In genomic region chr14:105045710-105046326, GRCh38 we compare ENCODE assay signal across 8 cellular contexts. TPM values are rescaled to one million over a fixed set of nuclear protein-coding genes. Genes with fewer than 3 reads are reported as not detected.
A peak's percentile ranks its signal among the peaks of the same experiment; 100 is the strongest.
DNase-seq lines count a peak whose midpoint lies in the region; ATAC-seq and TF ChIP-seq lines count a peak whose summit lies in the region.

No MANE protein-coding gene starts in this region.

- POLR2A ChIA-PET in A673 (lab: Charles Lee; ENCODE audit: low non-redundant PET): interaction anchor here (0.6 kb wide), 1 partner anchor 112 kb away, joined by 3 read pairs; no protein-coding TSS in a partner anchor

- DNase-seq in A673 (ENCODE audit: low spot score) (peak; percentile 90), NCI-H69 (lab: John Stamatoyannopoulos, UW) (peak; percentile 92), cerebellar cortex (ENCODE audit: low spot score) (peak; percentile 75), left lung (peak; percentile 91 to 100)
- DNase-seq in activated CD4-positive, alpha-beta T cell treated with anti-CD3 and anti-CD28 coated beads for 48 hours: peak; percentile 96
- DNase-seq in stimulated activated CD4-positive, alpha-beta T cell treated with anti-CD3 and anti-CD28 coated beads, TNF-alpha, amount 100 ng/mL, for 1 hour (ENCODE audit: low read depth in 3 of 3, low spot score in 1 of 3): peak; percentile 79 to 94 (median 87)

- H3K4me3 ChIP-seq in A673 (ENCODE audit: low read depth, low read length, poor library complexity, severe bottlenecking): no peak overlapping the region
- no peak overlapping the region for H3K4me3 ChIP-seq in left lung

- CTCF ChIA-PET in A673 (lab: Charles Lee): interaction anchor here (0.6 to 2.5 kb wide), 10 partner anchors 9 to 341 kb away, joined by 3 to 14 read pairs (median 4); partner anchors contain the start of genes CDCA4 and CLBA1

- ATAC-seq in GM18907 (IDR thresholded peaks at IDR 0.05; ENCODE audit: unreplicated experiment) (peak; percentile 57), HG03457 (IDR thresholded peaks at IDR 0.05; ENCODE audit: unreplicated experiment) (peak; percentile 49), left lung (peak; percentile 97)

- H3K27me3 ChIP-seq in A673 (replicated peaks; ENCODE audit: insufficient read depth, low read depth, low read length, poor library complexity) (no peaks in the 10 kb centered on the region), left lung (no peaks in the 10 kb centered on the region)

- intact Hi-C loops in A673 (cut with micrococcal nuclease; ENCODE audit: unreplicated experiment) (loop anchor here (1.0 to 5.0 kb wide), 3 partner anchors 70 to 279 kb away; no protein-coding TSS in a partner anchor), left lung (cut with DNase I) (loop anchor here in 1 of 2 donors (5.0 to 10.0 kb wide), 2 partner anchors 69 to 151 kb away; partner anchors contain the start of gene AHNAK2)

- H3K36me3 ChIP-seq in A673 (ENCODE audit: insufficient read depth, low read length, poor library complexity, severe bottlenecking) (no peaks in the 10 kb centered on the region), left lung (peaks cover 0 to 33% of the 10 kb centered on the region in 2 donors)

- H3K9me3 ChIP-seq in A673 (ENCODE audit: low read depth, low read length, poor library complexity, severe bottlenecking) (no peaks in the 10 kb centered on the region), left lung (no peaks in the 10 kb centered on the region)

- BruUV-seq in A673 (replicated peaks; lab: Mats Ljungman, UMichigan): no TSS peak

- no peak overlapping the region for H3K27ac ChIP-seq in A673 (ENCODE audit: low read depth, low read length, poor library complexity, severe bottlenecking)
- H3K27ac ChIP-seq in left lung: no peak overlapping the region

- H3K4me1 ChIP-seq in A673 (ENCODE audit: insufficient read depth, low read length, poor library complexity, severe bottlenecking): no peaks in the 10 kb centered on the region
- H3K4me1 ChIP-seq in left lung: peaks cover 0 to 13% of the 10 kb centered on the region in 2 donors

- peak; percentile 99 for TF ChIP-seq CTCF in A673 (conservative IDR thresholded peaks at IDR 0.05; ENCODE audit: low read depth, low read length)
- peak; percentile 100 for TF ChIP-seq CTCF in left lung (IDR thresholded peaks at IDR 0.05)

RNA-seq across cellular contexts. Expression of gene GPR132, which starts 19.4 kb away (rescaled TPM):
- total RNA-seq in A673 (2021) (not detected in 2 replicates), left lung (10 to 100 TPM in 1 of 2 donors, 1 to 10 TPM in 1; 1.9 to 10.4 TPM)

RNA-seq across cellular contexts. Expression of gene CDCA4, which starts 24.9 kb away (rescaled TPM):
- total RNA-seq in A673 (2021) (49.7 and 51.1 TPM in 2 replicates), left lung (1 to 10 TPM; 9.4 to 9.6 TPM)
